Comparison of ENCODE assay signal across 18 cellular contexts in the genomic region with DNA sequence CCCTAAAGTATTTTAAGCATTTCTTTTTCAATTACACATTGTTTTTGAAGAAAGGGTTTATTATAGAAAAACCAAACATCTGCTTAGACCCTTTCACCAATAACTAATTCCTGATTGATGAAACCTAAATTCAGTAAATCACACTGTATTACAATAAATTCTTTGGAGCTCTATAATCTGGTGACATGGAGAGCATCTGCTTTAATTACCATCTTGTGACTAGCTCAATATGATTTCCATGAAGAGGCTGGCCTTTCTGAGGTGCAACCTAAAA.
"Had no signal": no experiment of that assay in that cellular context is flagged by ENCODE, and none has a peak within 500 bp of the region (broad histone marks: within the 10 kb centered on the region; RNA-seq: fewer than 3 reads in every experiment).

No MANE protein-coding gene starts in this region.

- H3K4me3 Mint-ChIP-seq: activated CD4-positive, alpha-beta memory T cell treated with anti-CD3 and anti-CD28 coated beads, Interleukin-2, amount 10 ng/mL, durations not matched to agents 7 days and 5 days; activated CD4-positive, alpha-beta T cell treated with anti-CD3 and anti-CD28 coated beads for 36 hours; activated naive CD8-positive, alpha-beta T cell treated with anti-CD3 and anti-CD28 coated beads, Interleukin-2, amount 10 ng/mL, durations not matched to agents 7 days and 5 days; natural killer cell treated with Interleukin-12 subunit alpha and Interleukin-12 subunit beta and Interleukin-15 and Interleukin-18, amount 100 ng/mL, for 72 hours had no signal

- H3K27ac Mint-ChIP-seq: activated CD4-positive, alpha-beta memory T cell treated with anti-CD3 and anti-CD28 coated beads, Interleukin-2, amount 10 ng/mL, durations not matched to agents 7 days and 5 days; activated CD4-positive, alpha-beta T cell treated with anti-CD3 and anti-CD28 coated beads for 36 hours; activated naive CD8-positive, alpha-beta T cell treated with anti-CD3 and anti-CD28 coated beads, Interleukin-2, amount 10 ng/mL, durations not matched to agents 7 days and 5 days; natural killer cell treated with Interleukin-12 subunit alpha and Interleukin-12 subunit beta and Interleukin-15 and Interleukin-18, amount 100 ng/mL, for 72 hours had no signal

- H3K36me3 ChIP-seq: esophagus muscularis mucosa, heart right ventricle, thyroid gland, vagina had no signal

- H3K27ac ChIP-seq: thyroid gland, vagina had no signal

- DNase-seq: activated CD4-positive, alpha-beta memory T cell treated with anti-CD3 and anti-CD28 coated beads, Interleukin-2, amount 10 ng/mL, durations not matched to agents 7 days and 5 days; activated CD4-positive, alpha-beta T cell treated with anti-CD3 and anti-CD28 coated beads for 36 hours; activated gamma-delta T cell; activated naive CD8-positive, alpha-beta T cell treated with anti-CD3 and anti-CD28 coated beads, Interleukin-2, amount 10 ng/mL, durations not matched to agents 7 days and 5 days; activated T-cell treated with anti-CD3 and anti-CD28 coated beads, Interleukin-2, amount 50 U/mL, for 48 hours; aorta; foreskin melanocyte; heart right ventricle; islet precursor cell; mammary epithelial cell; occipital lobe; stimulated activated CD4-positive, alpha-beta T cell treated with anti-CD3 and anti-CD28 coated beads, Interleukin-15, amount 100 ng/mL, for 24 hours; T-helper 9 cell; thyroid gland had no signal

- H3K36me3 Mint-ChIP-seq: natural killer cell treated with Interleukin-12 subunit alpha and Interleukin-12 subunit beta and Interleukin-15 and Interleukin-18, amount 100 ng/mL, for 72 hours had no signal

- ATAC-seq: activated CD4-positive, alpha-beta T cell treated with anti-CD3 and anti-CD28 coated beads for 36 hours; heart right ventricle; left lobe of liver; natural killer cell treated with Interleukin-12 subunit alpha and Interleukin-12 subunit beta and Interleukin-15 and Interleukin-18, amount 100 ng/mL, for 72 hours had no signal

- H3K4me3 ChIP-seq: esophagus muscularis mucosa, heart right ventricle, thyroid gland, vagina had no signal

- H3K9me3 ChIP-seq: esophagus muscularis mucosa, heart right ventricle, thyroid gland, vagina had no signal

- H3K4me1 ChIP-seq: thyroid gland had no signal

- H3K9me3 Mint-ChIP-seq: activated CD4-positive, alpha-beta memory T cell treated with anti-CD3 and anti-CD28 coated beads, Interleukin-2, amount 10 ng/mL, durations not matched to agents 7 days and 5 days; activated naive CD8-positive, alpha-beta T cell treated with anti-CD3 and anti-CD28 coated beads, Interleukin-2, amount 10 ng/mL, durations not matched to agents 7 days and 5 days; natural killer cell treated with Interleukin-12 subunit alpha and Interleukin-12 subunit beta and Interleukin-15 and Interleukin-18, amount 100 ng/mL, for 72 hours had no signal

- H3K27me3 Mint-ChIP-seq: activated CD4-positive, alpha-beta memory T cell treated with anti-CD3 and anti-CD28 coated beads, Interleukin-2, amount 10 ng/mL, durations not matched to agents 7 days and 5 days; activated CD4-positive, alpha-beta T cell treated with anti-CD3 and anti-CD28 coated beads for 36 hours; activated naive CD8-positive, alpha-beta T cell treated with anti-CD3 and anti-CD28 coated beads, Interleukin-2, amount 10 ng/mL, durations not matched to agents 7 days and 5 days; natural killer cell treated with Interleukin-12 subunit alpha and Interleukin-12 subunit beta and Interleukin-15 and Interleukin-18, amount 100 ng/mL, for 72 hours had no signal

- H3K27me3 ChIP-seq: esophagus muscularis mucosa, heart right ventricle, thyroid gland, vagina had no signal
